1 cellular context compared by ENCODE assay signal in genomic region chr6:15320683-15321082, GRCh38.
A peak's percentile ranks its signal among the peaks of the same experiment; 100 is the strongest.
TF ChIP-seq lines count a peak whose summit lies in the region.

No MANE protein-coding gene starts in this region.

TF ChIP-seq in IMR-90, 13 proteins besides CTCF, POLR2A, EP300 and RAD21:
- TF ChIP-seq NFE2L2 (IDR thresholded peaks at IDR 0.05; ENCODE audit: low read depth, low read length) (peak; percentile 95), MXI1 (IDR thresholded peaks at IDR 0.05; ENCODE audit: borderline replicate concordance, low read depth, low read length) (no peak), RCOR1 (IDR thresholded peaks at IDR 0.05; ENCODE audit: insufficient replicate concordance, low read length) (no peak)
TF ChIP-seq in IMR-90: peak in this region for 1.
